ENCODE assay signal across 1 cellular context in the genomic region with DNA sequence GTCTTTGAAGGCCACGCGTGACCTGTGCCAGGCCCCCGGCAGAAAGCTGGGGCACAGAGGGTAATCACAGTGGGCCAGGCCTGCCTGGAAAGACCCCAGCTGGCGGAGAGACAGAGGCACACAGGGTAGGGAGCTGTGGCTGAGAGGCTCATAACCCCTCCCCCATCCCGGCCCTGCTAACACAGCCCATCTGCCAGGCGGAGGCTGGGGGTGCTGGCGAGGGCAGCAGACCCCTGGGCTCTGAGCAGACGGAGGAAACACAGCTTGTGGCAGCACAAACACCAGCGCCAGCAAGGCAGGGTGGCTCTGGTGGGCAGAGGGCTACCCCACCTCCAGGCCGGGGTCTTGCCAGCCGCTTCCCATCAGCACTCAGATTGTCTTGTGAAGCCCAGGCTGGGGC.
TF ChIP-seq lines count a peak whose summit lies in the region.

No MANE protein-coding gene starts in this region.

TF ChIP-seq in H1, 55 proteins besides CTCF, POLR2A, EP300 and RAD21:
- TF ChIP-seq SP1 (IDR thresholded peaks at IDR 0.05; ENCODE audit: low read depth, low read length) (no peak), CBX5 (IDR thresholded peaks at IDR 0.05; ENCODE audit: low read depth, low read length) (no peak)
- TF ChIP-seq, protein P1, sequence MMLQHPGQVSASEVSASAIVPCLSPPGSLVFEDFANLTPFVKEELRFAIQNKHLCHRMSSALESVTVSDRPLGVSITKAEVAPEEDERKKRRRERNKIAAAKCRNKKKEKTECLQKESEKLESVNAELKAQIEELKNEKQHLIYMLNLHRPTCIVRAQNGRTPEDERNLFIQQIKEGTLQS (IDR thresholded peaks at IDR 0.05; ENCODE audit: insufficient read depth, low read depth, low read length) = no peak
